Comparison of ENCODE assay signal across 15 cellular contexts in genomic region chr16:50520451-50521245, GRCh38. TPM values are rescaled to one million over a fixed set of nuclear protein-coding genes. Genes with fewer than 3 reads are reported as not detected.
DNase-seq lines count a peak whose midpoint lies in the region; ATAC-seq, FAIRE-seq and TF ChIP-seq lines count a peak whose summit lies in the region.
"Had no signal": no experiment of that assay in that cellular context is flagged by ENCODE, and none has a peak within 500 bp of the region (broad histone marks: within the 10 kb centered on the region; RNA-seq: fewer than 3 reads in every experiment).

No MANE protein-coding gene starts in this region.

- no peak for TF ChIP-seq POLR2A in esophagus muscularis mucosa (IDR thresholded peaks at IDR 0.05; ENCODE audit: low read depth)

- peaks cover 0 to 5% (median 0%) of the 10 kb centered on the region in 4 donors for H3K27me3 ChIP-seq in esophagus muscularis mucosa
- H3K27me3 ChIP-seq: BLaER1 treated with 17β-estradiol and CSF1 and Interleukin-3, amounts not matched to agents 10 nM and 100 nM had no signal

- DNase-seq in activated CD8-positive, alpha-beta memory T cell treated with anti-CD3 and anti-CD28 coated beads for 24 hours, result peak; percentile 21
- no peak for DNase-seq in activated CD8-positive, alpha-beta memory T cell treated with anti-CD3 and anti-CD28 coated beads, Interleukin-2, amount 10 ng/mL, durations not matched to agents 7 days and 5 days
- DNase-seq in esophagus muscularis mucosa (ENCODE audit: extremely low spot score) (peak; percentile 47), neural crest cell (ENCODE audit: low read depth, low spot score) (peak; percentile 39), urothelium cell line (ENCODE audit: low spot score) (peak; percentile 44), HUDEP-2 (lab: John Stamatoyannopoulos, UW; ENCODE audit: unreplicated experiment in 76 of 76) (no peak), NCI-H82 (lab: John Stamatoyannopoulos, UW) (no peak)
- DNase-seq: activated T-cell treated with anti-CD3 and anti-CD28 coated beads, Interleukin-2, amount 50 U/mL, for 4 hours; central memory CD4-positive, alpha-beta T cell; NCI-H1048; stimulated activated CD4-positive, alpha-beta T cell treated with anti-CD3 and anti-CD28 coated beads, Interleukin-4, amount 100 ng/mL, for 1 hour had no signal

- no peak for TF ChIP-seq EP300 in esophagus muscularis mucosa (IDR thresholded peaks at IDR 0.05)

- no peak overlapping the region for H3K4me3 ChIP-seq in esophagus muscularis mucosa
- H3K4me3 ChIP-seq: BLaER1 treated with 17β-estradiol and CSF1 and Interleukin-3, amounts not matched to agents 10 nM and 100 nM; lung had no signal

- no peak overlapping the region for H3K4me3 Mint-ChIP-seq in activated CD8-positive, alpha-beta memory T cell treated with anti-CD3 and anti-CD28 coated beads, Interleukin-2, amount 10 ng/mL, durations not matched to agents 7 days and 5 days
- peak overlapping the region; percentile 77 for H3K4me3 Mint-ChIP-seq in neural crest cell
- H3K4me3 Mint-ChIP-seq: activated T-cell treated with anti-CD3 and anti-CD28 coated beads, Interleukin-2, amount 50 U/mL, for 4 hours had no signal

- peaks cover 25% of the 10 kb centered on the region for H3K27me3 Mint-ChIP-seq in activated CD8-positive, alpha-beta memory T cell treated with anti-CD3 and anti-CD28 coated beads, Interleukin-2, amount 10 ng/mL, durations not matched to agents 7 days and 5 days
- H3K27me3 Mint-ChIP-seq in neural crest cell (ENCODE audit: low read depth), result no peaks in the 10 kb centered on the region

- no peak for FAIRE-seq in urothelium cell line (lab: Jason Lieb, UNC)
- FAIRE-seq: RCC 7860 had no signal

- 40% methylated on average over 6 of the region's 6 CpGs for whole genome bisulfite sequencing in esophagus muscularis mucosa

- H3K4me1 Mint-ChIP-seq in activated CD8-positive, alpha-beta memory T cell treated with anti-CD3 and anti-CD28 coated beads, Interleukin-2, amount 10 ng/mL, durations not matched to agents 7 days and 5 days, result no peaks in the 10 kb centered on the region
- H3K4me1 Mint-ChIP-seq in neural crest cell, result peaks cover 32% of the 10 kb centered on the region

- peaks cover 3% of the 10 kb centered on the region for H3K36me3 Mint-ChIP-seq in activated CD8-positive, alpha-beta memory T cell treated with anti-CD3 and anti-CD28 coated beads, Interleukin-2, amount 10 ng/mL, durations not matched to agents 7 days and 5 days
- H3K36me3 Mint-ChIP-seq in neural crest cell (ENCODE audit: low read depth), result peaks cover 9% of the 10 kb centered on the region

- CTCF ChIA-PET in activated CD8-positive, alpha-beta memory T cell treated with anti-CD3 and anti-CD28 coated beads, Interleukin-2, amount 10 ng/mL, durations not matched to agents 7 days and 5 days (lab: Charles Lee), result no interaction called here

- H3K27ac Mint-ChIP-seq in activated CD8-positive, alpha-beta memory T cell treated with anti-CD3 and anti-CD28 coated beads, Interleukin-2, amount 10 ng/mL, durations not matched to agents 7 days and 5 days, result no peak overlapping the region
- H3K27ac Mint-ChIP-seq in neural crest cell (ENCODE audit: unreplicated experiment), result peak overlapping the region; percentile 98

- no peaks in the 10 kb centered on the region for H3K36me3 ChIP-seq in esophagus muscularis mucosa

- no peak for ATAC-seq in activated CD8-positive, alpha-beta memory T cell treated with anti-CD3 and anti-CD28 coated beads, Interleukin-2, amount 10 ng/mL, durations not matched to agents 7 days and 5 days
- no peak for ATAC-seq in GM21367 (IDR thresholded peaks at IDR 0.05; ENCODE audit: unreplicated experiment)
- ATAC-seq: activated T-cell treated with anti-CD3 and anti-CD28 coated beads, Interleukin-2, amount 50 U/mL, for 4 hours had no signal

- peaks cover 0 to 17% (median 12%) of the 10 kb centered on the region in 4 donors for H3K9me3 ChIP-seq in esophagus muscularis mucosa

- no peak for TF ChIP-seq CTCF in esophagus muscularis mucosa (IDR thresholded peaks at IDR 0.05)
- TF ChIP-seq CTCF in neural crest cell (conservative IDR thresholded peaks at IDR 0.05), result no peak

- peaks cover 5% of the 10 kb centered on the region for H3K9me3 Mint-ChIP-seq in activated CD8-positive, alpha-beta memory T cell treated with anti-CD3 and anti-CD28 coated beads, Interleukin-2, amount 10 ng/mL, durations not matched to agents 7 days and 5 days (ENCODE audit: low read depth)
- peaks cover 5% of the 10 kb centered on the region for H3K9me3 Mint-ChIP-seq in neural crest cell

- H3K27ac ChIP-seq in esophagus muscularis mucosa (replicated peaks in 1 of 4), result no peak overlapping the region
- H3K27ac ChIP-seq: BLaER1 treated with 17β-estradiol and CSF1 and Interleukin-3, amounts not matched to agents 10 nM and 100 nM had no signal

- no peaks in the 10 kb centered on the region for H3K4me1 ChIP-seq in esophagus muscularis mucosa
- H3K4me1 ChIP-seq: BLaER1 treated with 17β-estradiol and CSF1 and Interleukin-3, amounts not matched to agents 10 nM and 100 nM had no signal

- intact Hi-C loops in esophagus muscularis mucosa (cut with DNase I), result no loop called here

RNA-seq across cellular contexts. Expression of gene NKD1, which starts 27.5 kb away (rescaled TPM):
- total RNA-seq in activated CD8-positive, alpha-beta memory T cell treated with anti-CD3 and anti-CD28 coated beads, Interleukin-2, amount 10 ng/mL, durations not matched to agents 7 days and 5 days, result 1 to 10 TPM in 1 of 2 experiments, under 1 TPM in 1; 0.33 to 2.1 TPM
- total RNA-seq in esophagus muscularis mucosa, result 10 to 100 TPM; 37.1 to 87.8 (median 54.1) TPM
- total RNA-seq in neural crest cell, result 49.8 and 54.7 TPM in 2 replicates

Comparison
In these comparisons a context has a peak if more than half of its experiments do, and no peak if none do; other contexts are left out.
1. DNase-seq: peak in activated CD8-positive, alpha-beta memory T cell treated with anti-CD3 and anti-CD28 coated beads for 24 hours (single experiment), esophagus muscularis mucosa (single experiment), neural crest cell (single experiment) and urothelium cell line (single experiment); none in activated CD8-positive, alpha-beta memory T cell treated with anti-CD3 and anti-CD28 coated beads, Interleukin-2, amount 10 ng/mL, durations not matched to agents 7 days and 5 days (single experiment), HUDEP-2 (0 of 76) and NCI-H82 (single experiment).
2. RNA of gene NKD1, which starts 27.5 kb away (total RNA-seq): 37.1 to 87.8 TPM in esophagus muscularis mucosa and 49.8 to 54.7 TPM in neural crest cell; 0.33 to 2.1 TPM in activated CD8-positive, alpha-beta memory T cell treated with anti-CD3 and anti-CD28 coated beads, Interleukin-2, amount 10 ng/mL, durations not matched to agents 7 days and 5 days; every median in the first group is over 10 times any median in the second.